Comparison of ENCODE assay signal across 19 cellular contexts in genomic region chrX:40165861-40166260, GRCh38.
A peak's percentile ranks its signal among the peaks of the same experiment; 100 is the strongest.
DNase-seq lines count a peak whose midpoint lies in the region; ATAC-seq, FAIRE-seq and TF ChIP-seq lines count a peak whose summit lies in the region.
"Had no signal": no experiment of that assay in that cellular context is flagged by ENCODE, and none has a peak within 500 bp of the region (broad histone marks: within the 10 kb centered on the region; RNA-seq: fewer than 3 reads in every experiment).

No MANE protein-coding gene starts in this region.

- H3K4me3 ChIP-seq in Panc1 (ENCODE audit: low read depth in 2 of 2, low read length in 2 of 2) (no peak overlapping the region), HepG2 (replicated peaks in 1 of 3; ENCODE audit: insufficient read depth in 1 of 3, low read depth in 2 of 3, low read length in 3 of 3) (no peak overlapping the region), spleen (no peak overlapping the region), ovary (no peak overlapping the region), lower leg skin (ENCODE audit: low read depth, poor library complexity, severe bottlenecking) (no peak overlapping the region)
- H3K4me3 ChIP-seq: GM12878, MG63 had no signal

- no peak for TF ChIP-seq POLR2A in HepG2 (IDR thresholded peaks at IDR 0.05; ENCODE audit: insufficient read depth in 1 of 2, low read depth in 2 of 2, low read length in 2 of 2)
- TF ChIP-seq POLR2A in spleen (IDR thresholded peaks at IDR 0.05) = no peak
- no peak for TF ChIP-seq POLR2A in ovary (IDR thresholded peaks at IDR 0.05)
- no peak for TF ChIP-seq POLR2A in lower leg skin (IDR thresholded peaks at IDR 0.05)

- TF ChIP-seq RAD21 in HepG2 (CRISPR knock-in tag; IDR thresholded peaks at IDR 0.05) = no peak

- H3K9me3 ChIP-seq in Panc1 (ENCODE audit: control insufficient read depth, insufficient read depth, low read depth, low read length) (no peaks in the 10 kb centered on the region), HepG2 (ENCODE audit: low read length) (no peaks in the 10 kb centered on the region), spleen (no peaks in the 10 kb centered on the region), ovary (no peaks in the 10 kb centered on the region)
- H3K9me3 ChIP-seq: MG63 had no signal

- H2AFZ ChIP-seq in HepG2 (ENCODE audit: low read length) = no peak overlapping the region
- H2AFZ ChIP-seq: GM23248 had no signal

- H3K27me3 Mint-ChIP-seq in activated naive CD8-positive, alpha-beta T cell = no peaks in the 10 kb centered on the region
- no peaks in the 10 kb centered on the region for H3K27me3 Mint-ChIP-seq in activated naive CD8-positive, alpha-beta T cell treated with anti-CD3 and anti-CD28 coated beads for 36 hours

- intact Hi-C loops in Panc1 (cut with micrococcal nuclease; ENCODE audit: unreplicated experiment) (no loop called here), HepG2 (cut with micrococcal nuclease; ENCODE audit: unreplicated experiment) (no loop called here), spleen (cut with DNase I; ENCODE audit: low total_unique reads) (no loop called here), ovary (cut with DNase I) (loop anchor here in 3 of 4 donors (5.0 to 10.0 kb wide), 4 partner anchors 64 to 351 kb away; partner anchors contain the start of gene BCOR (in 1 of the 3)), lower leg skin (cut with DNase I; ENCODE audit: low total_unique reads) (no loop called here)

- in situ Hi-C loops in Panc1 (cut with HindIII; ENCODE audit: low pct_unique_long_range_greater_than_20kb, low sequenced_read_pairs) (no loop called here), HepG2 (cut with HindIII; ENCODE audit: extremely low pct_ligation_motif_present, low pct_unique_long_range_greater_than_20kb) (no loop called here)

- H3K4me1 ChIP-seq in Panc1 (ENCODE audit: control insufficient read depth, insufficient read depth, low read length) (peaks cover 22% of the 10 kb centered on the region), HepG2 (ENCODE audit: insufficient read depth, low read length) (peaks cover 84% of the 10 kb centered on the region), spleen (peaks cover 13 to 47% (median 41%) of the 10 kb centered on the region in 6 donors), ovary (ENCODE audit: insufficient read depth) (peaks cover 2% of the 10 kb centered on the region)

- H3K27me3 ChIP-seq in Panc1 (ENCODE audit: control insufficient read depth, insufficient read depth, low read length) = no peaks in the 10 kb centered on the region
- H3K27me3 ChIP-seq in HepG2 (ENCODE audit: control insufficient read depth in 1 of 2, insufficient read depth in 2 of 2, low read length in 2 of 2) = no peaks in the 10 kb centered on the region
- peaks cover 0 to 71% (median 10%) of the 10 kb centered on the region in 7 donors for H3K27me3 ChIP-seq in spleen (replicated peaks in 1 of 7)
- no peaks in the 10 kb centered on the region for H3K27me3 ChIP-seq in ovary
- H3K27me3 ChIP-seq: MG63 had no signal

- 77% methylated on average over 6 of the region's 6 CpGs for WGBS in HepG2 (ENCODE audit: low lambda C conversion rate)
- 77 to 98% (median 94%) methylated on average over 4 to 6 of the region's 6 CpGs for WGBS in spleen, 5 donors
- WGBS in ovary, 3 donors = 79 to 86% (median 81%) methylated on average over 6 of the region's 6 CpGs
- WGBS in lower leg skin, 2 donors = 62 to 76% methylated on average over 6 of the region's 6 CpGs

- TF ChIP-seq CTCF in Panc1 (IDR thresholded peaks at IDR 0.05) (no peak), HepG2 (CRISPR knock-in tag; IDR thresholded peaks at IDR 0.05) (no peak), spleen (IDR thresholded peaks at IDR 0.05 in 8 of 11, conservative IDR thresholded peaks at IDR 0.05 in 3 of 11) (no peak), ovary (IDR thresholded peaks at IDR 0.05) (no peak), lower leg skin (IDR thresholded peaks at IDR 0.05) (no peak)

- H3K27ac ChIP-seq in Panc1 (ENCODE audit: low read length) = peak overlapping the region; percentile 72; the same call in 1 of the 2 replicates
- H3K27ac ChIP-seq in HepG2 (ENCODE audit: extremely low read length, insufficient read depth, low read length) = peak overlapping the region; percentile 48
- H3K27ac ChIP-seq in spleen = no peak overlapping the region
- H3K27ac ChIP-seq in ovary = peak overlapping the region in 1 of 2 donors; percentile 89
- H3K27ac ChIP-seq: GM23248 had no signal

- H3K9me3 Mint-ChIP-seq in activated naive CD8-positive, alpha-beta T cell (ENCODE audit: low read depth) = no peaks in the 10 kb centered on the region
- no peaks in the 10 kb centered on the region for H3K9me3 Mint-ChIP-seq in activated naive CD8-positive, alpha-beta T cell treated with anti-CD3 and anti-CD28 coated beads for 36 hours
- H3K9me3 Mint-ChIP-seq: CD8-positive, alpha-beta T cell had no signal

- H3K36me3 ChIP-seq in Panc1 (ENCODE audit: control insufficient read depth, insufficient read depth, low read length) = no peaks in the 10 kb centered on the region
- H3K36me3 ChIP-seq in HepG2 (replicated peaks in 1 of 2; ENCODE audit: control insufficient read depth in 1 of 2, insufficient read depth in 2 of 2, low read length in 2 of 2) = no peaks in the 10 kb centered on the region
- H3K36me3 ChIP-seq in spleen = no peaks in the 10 kb centered on the region
- no peaks in the 10 kb centered on the region for H3K36me3 ChIP-seq in ovary
- H3K36me3 ChIP-seq: MG63 had no signal

- CTCF ChIA-PET in Panc1 (lab: Charles Lee) (no interaction called here), HepG2 (lab: Yijun Ruan, JAX; ENCODE audit: low intra/inter-chr PET ratio, low total read pairs) (no interaction called here)

- TF ChIP-seq EP300 in HepG2 (IDR thresholded peaks at IDR 0.05; ENCODE audit: low read depth in 2 of 2, low read length in 2 of 2) (no peak), HepG2 (CRISPR knock-in tag; IDR thresholded peaks at IDR 0.05; ENCODE audit: borderline replicate concordance) (no peak), ovary (IDR thresholded peaks at IDR 0.05) (no peak)

- H3K79me2 ChIP-seq in HepG2 (ENCODE audit: insufficient read depth, low read length) = peaks cover 7% of the 10 kb centered on the region

- peak overlapping the region; percentile 16 for H3K27ac Mint-ChIP-seq in activated naive CD8-positive, alpha-beta T cell
- H3K27ac Mint-ChIP-seq in activated naive CD8-positive, alpha-beta T cell treated with anti-CD3 and anti-CD28 coated beads for 36 hours = no peak overlapping the region

- no peak overlapping the region for H3K9ac ChIP-seq in HepG2 (ENCODE audit: insufficient read depth, low read depth, low read length)

- ATAC-seq in Panc1 (no peak), HepG2 (no peak), GM19395 (IDR thresholded peaks at IDR 0.05; ENCODE audit: unreplicated experiment) (no peak)
- ATAC-seq: CD8-positive, alpha-beta T cell; GM12878 had no signal

- peaks cover 3% of the 10 kb centered on the region for H3K36me3 Mint-ChIP-seq in activated naive CD8-positive, alpha-beta T cell
- peaks cover 7% of the 10 kb centered on the region for H3K36me3 Mint-ChIP-seq in activated naive CD8-positive, alpha-beta T cell treated with anti-CD3 and anti-CD28 coated beads for 36 hours
- H3K36me3 Mint-ChIP-seq: CD8-positive, alpha-beta T cell had no signal

- FAIRE-seq in HepG2 (lab: Jason Lieb, UNC) = no peak
- FAIRE-seq: GM12878 had no signal

- H3K4me2 ChIP-seq in HepG2 (ENCODE audit: low read depth, low read length) = no peak overlapping the region

- H3K4me3 Mint-ChIP-seq in activated naive CD8-positive, alpha-beta T cell = no peak overlapping the region
- H3K4me3 Mint-ChIP-seq in activated naive CD8-positive, alpha-beta T cell treated with anti-CD3 and anti-CD28 coated beads for 36 hours = no peak overlapping the region

- DNase-seq in activated naive CD8-positive, alpha-beta T cell treated with anti-CD3 and anti-CD28 coated beads for 36 hours = no peak
- no peak for DNase-seq in Panc1 (ENCODE audit: low read depth, low spot score)
- DNase-seq in HepG2 (ENCODE audit: low spot score) = no peak
- peak; percentile 10 for DNase-seq in spleen
- no peak for DNase-seq in ovary
- no peak for DNase-seq in lower leg skin (ENCODE audit: low spot score in 2 of 2)
- DNase-seq: 8988T; CD8-positive, alpha-beta T cell; DND-41; Karpas-422; MG63; NCI-H1048; NCI-H1417 treated with DMSO at 0.1 percent for 48 hours; RPMI8226; SHP77 had no signal

- POLR2A ChIA-PET in Panc1 (lab: Charles Lee) (no interaction called here), HepG2 (lab: Yijun Ruan, JAX) (interaction anchor here (0.7 to 2.1 kb wide), 4 partner anchors 9 to 11 kb away, joined by 3 to 14 read pairs (median 4); no protein-coding TSS in a partner anchor)

- BruUV-seq in Panc1 (replicated peaks; lab: Mats Ljungman, UMichigan) = no TSS peak
- BruUV-seq in HepG2 (replicated peaks; lab: Mats Ljungman, UMichigan) = no TSS peak

- H4K20me1 ChIP-seq in HepG2 (ENCODE audit: insufficient read depth, low read length) = no peaks in the 10 kb centered on the region

- peaks cover 37% of the 10 kb centered on the region for H3K4me1 Mint-ChIP-seq in activated naive CD8-positive, alpha-beta T cell (ENCODE audit: low read depth)
- peaks cover 27% of the 10 kb centered on the region for H3K4me1 Mint-ChIP-seq in activated naive CD8-positive, alpha-beta T cell treated with anti-CD3 and anti-CD28 coated beads for 36 hours

TF ChIP-seq in HepG2, 621 proteins besides CTCF, POLR2A, EP300 and RAD21:
- peak; percentile 82 for TF ChIP-seq ZNF629 (CRISPR knock-in tag; conservative IDR thresholded peaks at IDR 0.05)
- TF ChIP-seq ZNF446 (CRISPR knock-in tag; IDR thresholded peaks at IDR 0.05) = no peak

Comparison
In these comparisons a context has a peak if more than half of its experiments do, and no peak if none do; other contexts are left out.
1. H3K27ac ChIP-seq: peak in Panc1 (single experiment) and HepG2 (single experiment); none in spleen (0 of 8).
2. intact Hi-C loops: an anchor here in ovary (5.0 to 10.0 kb wide); none called in Panc1, HepG2, spleen and lower leg skin.